29 cellular contexts compared by ENCODE assay signal in the genomic region with DNA sequence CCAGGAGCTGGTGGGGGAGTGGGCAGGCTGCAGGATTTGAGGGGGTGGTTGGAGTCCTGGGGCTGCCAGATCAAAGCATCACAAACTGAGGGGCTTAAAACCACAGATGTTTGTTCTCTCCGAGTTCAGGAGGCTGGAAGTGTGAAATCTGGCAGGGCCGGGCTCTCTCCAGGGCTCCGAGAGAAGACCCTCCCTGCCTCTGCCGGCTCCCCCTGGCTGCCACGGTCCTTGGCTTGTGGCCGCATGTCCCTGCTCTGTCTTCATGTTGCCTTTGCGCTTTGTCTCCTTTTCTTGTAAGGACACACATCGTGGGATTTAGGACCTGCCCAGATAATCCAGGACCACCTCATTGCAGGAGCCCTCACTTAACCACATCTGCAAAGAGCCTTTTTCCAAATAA.
DNase-seq lines count a peak whose midpoint lies in the region; ATAC-seq and TF ChIP-seq lines count a peak whose summit lies in the region.
"Had no signal": no experiment of that assay in that cellular context is flagged by ENCODE, and none has a peak within 500 bp of the region (broad histone marks: within the 10 kb centered on the region; RNA-seq: fewer than 3 reads in every experiment).

No MANE protein-coding gene starts in this region.

- TF ChIP-seq CTCF in Caco-2 (IDR thresholded peaks at IDR 0.05; ENCODE audit: insufficient read depth in 1 of 2, low read depth in 1 of 2, low read length in 1 of 2, severe bottlenecking in 1 of 2, unreplicated experiment in 1 of 2) (peak in 1 of 2 experiments; percentile 22), Loucy (conservative IDR thresholded peaks at IDR 0.05; ENCODE audit: low read length) (no peak), gastrocnemius medialis (IDR thresholded peaks at IDR 0.05 in 4 of 5, conservative IDR thresholded peaks at IDR 0.05 in 1 of 5) (no peak)

- H3F3A ChIP-seq in Loucy (ENCODE audit: low read depth), result no peaks in the 10 kb centered on the region

- DNase-seq in Caco-2 (no peak), left kidney (ENCODE audit: low read depth, low spot score) (peak; percentile 63), gastrocnemius medialis (no peak), kidney tubule cell (ENCODE audit: low spot score) (no peak), SK-N-DZ (ENCODE audit: low spot score) (no peak)
- DNase-seq: activated CD4-positive, alpha-beta T cell treated with anti-CD3 and anti-CD28 coated beads, Interleukin-2, amount 10 ng/mL, durations not matched to agents 24 days and 14 days; activated CD8-positive, alpha-beta memory T cell treated with anti-CD3 and anti-CD28 coated beads for 24 hours; activated T-cell treated with anti-CD3 and anti-CD28 coated beads for 4 hours; amniotic stem cell; brain microvascular endothelial cell; C1 segment of cervical spinal cord; COR-L47; Kasumi-1; left lung; NCI-H1436 treated with DMSO at 0.1 percent for 48 hours; NCI-H82; nucleus accumbens; psoas muscle; T-cell; transverse colon had no signal

- H3K27me3 ChIP-seq in Caco-2 (replicated peaks; ENCODE audit: control insufficient read depth, insufficient read depth, low read length) (no peaks in the 10 kb centered on the region), Loucy (ENCODE audit: insufficient read depth, low read length, poor library complexity, severe bottlenecking) (no peaks in the 10 kb centered on the region), gastrocnemius medialis (no peaks in the 10 kb centered on the region)
- H3K27me3 ChIP-seq: left lung, sigmoid colon, transverse colon had no signal

- peak overlapping the region; percentile 80 for H3K27ac Mint-ChIP-seq in Caco-2 (ENCODE audit: unreplicated experiment)
- H3K27ac Mint-ChIP-seq: activated CD4-positive, alpha-beta T cell treated with anti-CD3 and anti-CD28 coated beads, Interleukin-2, amount 10 ng/mL, durations not matched to agents 24 days and 14 days; activated naive CD4-positive, alpha-beta T cell treated with anti-CD3 and anti-CD28 coated beads, Interleukin-2, amount 50 U/mL, for 24 hours; activated T-helper 2 cell treated with anti-CD3 and anti-CD28 coated beads, Interferon-gamma antibody, Interleukin-2, Interleukin-4, amounts not matched to agents 10 μg/mL and 5 μg/mL and 100 μg/mL, durations not matched to agents 14 hours and 24 hours and 36 hours; memory B cell; stimulated activated memory B cell treated with anti-CD40 and anti-IgM and Interleukin-4, amounts not matched to agents 10 μg/mL and 1 μg/mL and 100 μg/mL, for 72 hours; T-cell had no signal

- no peak for TF ChIP-seq POLR2A in gastrocnemius medialis (IDR thresholded peaks at IDR 0.05)

- POLR2A ChIA-PET in Caco-2 (lab: Charles Lee), result no interaction called here

- no peaks in the 10 kb centered on the region for H3K9me2 ChIP-seq in Loucy (replicated peaks; ENCODE audit: low read depth, low read length)

- H3K9me3 ChIP-seq in Caco-2 (no peaks in the 10 kb centered on the region), Loucy (ENCODE audit: insufficient read depth, low read depth, low read length) (no peaks in the 10 kb centered on the region), gastrocnemius medialis (no peaks in the 10 kb centered on the region)
- H3K9me3 ChIP-seq: HAP-1, left lung, psoas muscle, sigmoid colon, transverse colon had no signal

- peak overlapping the region; percentile 18 for H3K9ac ChIP-seq in Loucy (ENCODE audit: low read depth, low read length, poor library complexity, severe bottlenecking)

- intact Hi-C loops in Caco-2 (cut with micrococcal nuclease; ENCODE audit: unreplicated experiment) (loop anchor here (5.0 kb wide), 1 partner anchor 36 kb away; no protein-coding TSS in a partner anchor), gastrocnemius medialis (cut with DNase I; ENCODE audit: low total_unique reads) (no loop called here)

- no peak overlapping the region for H3K4me3 Mint-ChIP-seq in Caco-2 (ENCODE audit: unreplicated experiment)
- H3K4me3 Mint-ChIP-seq: activated CD4-positive, alpha-beta T cell treated with anti-CD3 and anti-CD28 coated beads, Interleukin-2, amount 10 ng/mL, durations not matched to agents 24 days and 14 days; activated naive CD4-positive, alpha-beta T cell treated with anti-CD3 and anti-CD28 coated beads, Interleukin-2, amount 50 U/mL, for 24 hours; memory B cell; stimulated activated memory B cell treated with anti-CD40 and anti-IgM and Interleukin-4, amounts not matched to agents 10 μg/mL and 1 μg/mL and 100 μg/mL, for 72 hours; T-cell had no signal

- BruUV-seq in Caco-2 (replicated peaks; lab: Mats Ljungman, UMichigan), result no TSS peak

- H4K20me1 ChIP-seq in Loucy (ENCODE audit: insufficient read depth, low read length, poor library complexity, severe bottlenecking), result no peaks in the 10 kb centered on the region

- H3K4me1 ChIP-seq in Caco-2 (peaks cover 19% of the 10 kb centered on the region), Loucy (ENCODE audit: insufficient read depth, low read length, poor library complexity, severe bottlenecking) (peaks cover 59% of the 10 kb centered on the region), gastrocnemius medialis (peaks cover 9 to 21% of the 10 kb centered on the region in 2 donors)
- H3K4me1 ChIP-seq: HAP-1 had no signal

- H3K27ac ChIP-seq in gastrocnemius medialis, result peak overlapping the region; percentile 33 to 59 (median 56)
- H3K27ac ChIP-seq: brain microvascular endothelial cell, left lung, transverse colon had no signal

- H3K79me2 ChIP-seq in Loucy (ENCODE audit: insufficient read depth, low read length), result peaks cover 30% of the 10 kb centered on the region; the same call in 1 of the 2 replicates

- ATAC-seq in gastrocnemius medialis, result no peak
- no peak for ATAC-seq in HG03196 (IDR thresholded peaks at IDR 0.05; ENCODE audit: unreplicated experiment)
- no peak for ATAC-seq in HG03460 (IDR thresholded peaks at IDR 0.05; ENCODE audit: unreplicated experiment)
- ATAC-seq: T-cell had no signal

- no peak overlapping the region for H3K4me2 ChIP-seq in Loucy (ENCODE audit: low read depth, low read length, poor library complexity, severe bottlenecking)

- CTCF ChIA-PET in Caco-2 (lab: Charles Lee), result interaction anchor here (0.7 to 2.0 kb wide), 7 partner anchors 9 to 81 kb away, joined by 3 to 11 read pairs (median 3); no protein-coding TSS in a partner anchor

- peaks cover 16% of the 10 kb centered on the region for H3K4me1 Mint-ChIP-seq in Caco-2 (ENCODE audit: low read depth, unreplicated experiment)
- H3K4me1 Mint-ChIP-seq: activated CD4-positive, alpha-beta T cell treated with anti-CD3 and anti-CD28 coated beads, Interleukin-2, amount 10 ng/mL, durations not matched to agents 24 days and 14 days; activated naive CD4-positive, alpha-beta T cell treated with anti-CD3 and anti-CD28 coated beads, Interleukin-2, amount 50 U/mL, for 24 hours; memory B cell; stimulated activated memory B cell treated with anti-CD40 and anti-IgM and Interleukin-4, amounts not matched to agents 10 μg/mL and 1 μg/mL and 100 μg/mL, for 72 hours; T-cell had no signal

- no peaks in the 10 kb centered on the region for H3K36me3 Mint-ChIP-seq in Caco-2 (ENCODE audit: insufficient read depth, unreplicated experiment)
- H3K36me3 Mint-ChIP-seq: activated naive CD4-positive, alpha-beta T cell treated with anti-CD3 and anti-CD28 coated beads, Interleukin-2, amount 50 U/mL, for 24 hours; memory B cell; stimulated activated memory B cell treated with anti-CD40 and anti-IgM and Interleukin-4, amounts not matched to agents 10 μg/mL and 1 μg/mL and 100 μg/mL, for 72 hours; T-cell had no signal

- H3K9me3 Mint-ChIP-seq in Caco-2 (ENCODE audit: unreplicated experiment), result no peaks in the 10 kb centered on the region
- H3K9me3 Mint-ChIP-seq: activated CD4-positive, alpha-beta T cell treated with anti-CD3 and anti-CD28 coated beads, Interleukin-2, amount 10 ng/mL, durations not matched to agents 24 days and 14 days; activated naive CD4-positive, alpha-beta T cell treated with anti-CD3 and anti-CD28 coated beads, Interleukin-2, amount 50 U/mL, for 24 hours; activated T-helper 2 cell treated with anti-CD3 and anti-CD28 coated beads, Interferon-gamma antibody, Interleukin-2, Interleukin-4, amounts not matched to agents 10 μg/mL and 5 μg/mL and 100 μg/mL, durations not matched to agents 14 hours and 24 hours and 36 hours; memory B cell; stimulated activated memory B cell treated with anti-CD40 and anti-IgM and Interleukin-4, amounts not matched to agents 10 μg/mL and 1 μg/mL and 100 μg/mL, for 72 hours; T-cell had no signal

- H2AFZ ChIP-seq in Loucy (ENCODE audit: low read length), result no peak overlapping the region

- H3K36me3 ChIP-seq in Caco-2 (ENCODE audit: control insufficient read depth, insufficient read depth, low read length) (no peaks in the 10 kb centered on the region), Loucy (ENCODE audit: insufficient read depth, low read length) (no peaks in the 10 kb centered on the region), gastrocnemius medialis (no peaks in the 10 kb centered on the region)
- H3K36me3 ChIP-seq: brain microvascular endothelial cell, HAP-1, left lung, sigmoid colon, transverse colon had no signal

- H3K4me3 ChIP-seq in Caco-2 (ENCODE audit: low read depth, low read length) (no peak overlapping the region), Loucy (ENCODE audit: low read length, poor library complexity, severe bottlenecking) (no peak overlapping the region), gastrocnemius medialis (no peak overlapping the region)
- H3K4me3 ChIP-seq: HAP-1, left lung, psoas muscle, sigmoid colon, transverse colon had no signal

- in situ Hi-C loops in gastrocnemius medialis (cut with MboI; ENCODE audit: low sequenced_read_pairs in 4 of 4), result no loop called here

- no peaks in the 10 kb centered on the region for H3K27me3 Mint-ChIP-seq in Caco-2 (ENCODE audit: insufficient read depth, unreplicated experiment)
- H3K27me3 Mint-ChIP-seq: activated CD4-positive, alpha-beta T cell treated with anti-CD3 and anti-CD28 coated beads, Interleukin-2, amount 10 ng/mL, durations not matched to agents 24 days and 14 days; activated naive CD4-positive, alpha-beta T cell treated with anti-CD3 and anti-CD28 coated beads, Interleukin-2, amount 50 U/mL, for 24 hours had no signal
